Comparison of ENCODE assay signal across 33 cellular contexts in genomic region chr9:106668534-106668933, GRCh38.
"Had no signal": no experiment of that assay in that cellular context is flagged by ENCODE, and none has a peak within 500 bp of the region (broad histone marks: within the 10 kb centered on the region; RNA-seq: fewer than 3 reads in every experiment).

No MANE protein-coding gene starts in this region.

- H3K4me1 ChIP-seq: adrenal gland, body of pancreas, esophagus squamous epithelium, heart right ventricle had no signal

- H3K4me3 Mint-ChIP-seq: activated CD4-positive, alpha-beta memory T cell treated with anti-CD3 and anti-CD28 coated beads for 36 hours; activated CD8-positive, alpha-beta memory T cell treated with anti-CD3 and anti-CD28 coated beads, Interleukin-2, amount 10 ng/mL, durations not matched to agents 7 days and 5 days; activated CD8-positive, alpha-beta T cell treated with anti-CD3 and anti-CD28 coated beads, Interleukin-2, amount 10 ng/mL, durations not matched to agents 7 days and 5 days; activated naive CD4-positive, alpha-beta T cell treated with anti-CD3 and anti-CD28 coated beads for 36 hours; activated naive CD4-positive, alpha-beta T cell treated with anti-CD3 and anti-CD28 coated beads, Interleukin-2, amount 50 U/mL, for 24 hours; activated naive CD8-positive, alpha-beta T cell treated with anti-CD3 and anti-CD28 coated beads for 36 hours; activated naive CD8-positive, alpha-beta T cell treated with anti-CD3 and anti-CD28 coated beads, Interleukin-2, amount 50 U/mL, for 24 hours; activated T-helper 1 cell treated with anti-CD3 and anti-CD28 coated beads, Interleukin-12 subunit alpha, Interleukin-12 subunit beta, Interleukin-2, Interleukin-4 antibody, amounts not matched to agents 30 ng/mL and 10 ng/mL and 1 ng/mL, durations not matched to agents 14 hours and 24 hours and 36 hours; effector memory CD8-positive, alpha-beta T cell; T-helper 17 cell; T-helper 2 cell treated with Interferon-gamma antibody and Interleukin-4, amounts not matched to agents 5 μg/mL and 100 μg/mL, for 36 hours had no signal

- H3K36me3 ChIP-seq: adrenal gland, esophagus squamous epithelium, gastroesophageal sphincter, heart right ventricle had no signal

- H3K27me3 ChIP-seq: adrenal gland, body of pancreas, esophagus squamous epithelium, gastroesophageal sphincter, heart right ventricle had no signal

- H3K27me3 Mint-ChIP-seq: activated CD4-positive, alpha-beta memory T cell treated with anti-CD3 and anti-CD28 coated beads for 36 hours; activated CD8-positive, alpha-beta memory T cell treated with anti-CD3 and anti-CD28 coated beads, Interleukin-2, amount 10 ng/mL, durations not matched to agents 7 days and 5 days; activated naive CD4-positive, alpha-beta T cell treated with anti-CD3 and anti-CD28 coated beads, Interleukin-2, amount 50 U/mL, for 24 hours; activated naive CD8-positive, alpha-beta T cell treated with anti-CD3 and anti-CD28 coated beads, Interleukin-2, amount 50 U/mL, for 24 hours; effector memory CD8-positive, alpha-beta T cell; T-helper 17 cell had no signal

- H3K27ac Mint-ChIP-seq: activated CD4-positive, alpha-beta memory T cell treated with anti-CD3 and anti-CD28 coated beads for 36 hours; activated CD8-positive, alpha-beta memory T cell treated with anti-CD3 and anti-CD28 coated beads, Interleukin-2, amount 10 ng/mL, durations not matched to agents 7 days and 5 days; activated CD8-positive, alpha-beta T cell treated with anti-CD3 and anti-CD28 coated beads, Interleukin-2, amount 10 ng/mL, durations not matched to agents 7 days and 5 days; activated naive CD4-positive, alpha-beta T cell treated with anti-CD3 and anti-CD28 coated beads for 36 hours; activated naive CD4-positive, alpha-beta T cell treated with anti-CD3 and anti-CD28 coated beads, Interleukin-2, amount 50 U/mL, for 24 hours; activated naive CD8-positive, alpha-beta T cell treated with anti-CD3 and anti-CD28 coated beads for 36 hours; activated naive CD8-positive, alpha-beta T cell treated with anti-CD3 and anti-CD28 coated beads, Interleukin-2, amount 50 U/mL, for 24 hours; activated T-helper 1 cell treated with anti-CD3 and anti-CD28 coated beads, Interleukin-12 subunit alpha, Interleukin-12 subunit beta, Interleukin-2, Interleukin-4 antibody, amounts not matched to agents 30 ng/mL and 10 ng/mL and 1 ng/mL, durations not matched to agents 14 hours and 24 hours and 36 hours; activated T-helper 2 cell treated with anti-CD3 and anti-CD28 coated beads, Interferon-gamma antibody, Interleukin-2, Interleukin-4, amounts not matched to agents 10 μg/mL and 5 μg/mL and 100 μg/mL, durations not matched to agents 14 hours and 24 hours and 36 hours; effector memory CD8-positive, alpha-beta T cell; T-helper 17 cell; T-helper 2 cell treated with Interferon-gamma antibody and Interleukin-4, amounts not matched to agents 5 μg/mL and 100 μg/mL, for 36 hours had no signal

- H3K9me3 ChIP-seq: adrenal gland, body of pancreas, esophagus squamous epithelium, gastroesophageal sphincter, heart right ventricle had no signal

- H3K4me3 ChIP-seq: adrenal gland, body of pancreas, esophagus squamous epithelium, gastroesophageal sphincter, heart right ventricle had no signal

- H3K4me1 Mint-ChIP-seq: activated CD8-positive, alpha-beta memory T cell treated with anti-CD3 and anti-CD28 coated beads, Interleukin-2, amount 10 ng/mL, durations not matched to agents 7 days and 5 days; activated naive CD4-positive, alpha-beta T cell treated with anti-CD3 and anti-CD28 coated beads, Interleukin-2, amount 50 U/mL, for 24 hours; activated naive CD8-positive, alpha-beta T cell treated with anti-CD3 and anti-CD28 coated beads for 36 hours; activated naive CD8-positive, alpha-beta T cell treated with anti-CD3 and anti-CD28 coated beads, Interleukin-2, amount 50 U/mL, for 24 hours; T-helper 17 cell had no signal

- DNase-seq: activated CD4-positive, alpha-beta memory T cell treated with anti-CD3 and anti-CD28 coated beads for 36 hours; activated CD4-positive, alpha-beta T cell treated with anti-CD3 and anti-CD28 coated beads for 1 hour; activated CD4-positive, alpha-beta T cell treated with anti-CD3 and anti-CD28 coated beads for 48 hours; activated CD8-positive, alpha-beta memory T cell treated with anti-CD3 and anti-CD28 coated beads, Interleukin-2, amount 10 ng/mL, durations not matched to agents 7 days and 5 days; activated CD8-positive, alpha-beta memory T cell treated with anti-CD3 and anti-CD28 coated beads, Interleukin-2, amount 50 U/mL, for 4 hours; activated CD8-positive, alpha-beta T cell treated with anti-CD3 and anti-CD28 coated beads, Interleukin-2, amount 10 ng/mL, durations not matched to agents 7 days and 5 days; activated effector memory CD4-positive, alpha-beta T cell treated with anti-CD3 and anti-CD28 coated beads, Interleukin-2, amount 50 U/mL, for 16 hours; activated naive CD4-positive, alpha-beta T cell treated with anti-CD3 and anti-CD28 coated beads for 36 hours; activated naive CD8-positive, alpha-beta T cell treated with anti-CD3 and anti-CD28 coated beads for 36 hours; activated naive CD8-positive, alpha-beta T cell treated with anti-CD3 and anti-CD28 coated beads, Interleukin-2, amount 50 U/mL, for 24 hours; activated T-cell treated with anti-CD3 and anti-CD28 coated beads, Interleukin-2, amount 50 U/mL, for 1 hour; activated T-cell treated with anti-CD3 and anti-CD28 coated beads, Interleukin-2, amount 50 U/mL, for 48 hours; adrenal gland; amygdala; aorta; body of pancreas; caudate nucleus; cortex of kidney; dermis blood vessel endothelial cell; effector CD4-positive, alpha-beta T cell; effector memory CD8-positive, alpha-beta T cell; erythroblast; esophagus squamous epithelium; foreskin melanocyte; heart right ventricle; T-helper 1 cell; T-helper 17 cell; T1000 had no signal

- H3K9me3 Mint-ChIP-seq: activated naive CD4-positive, alpha-beta T cell treated with anti-CD3 and anti-CD28 coated beads, Interleukin-2, amount 50 U/mL, for 24 hours; activated naive CD8-positive, alpha-beta T cell treated with anti-CD3 and anti-CD28 coated beads for 36 hours; activated naive CD8-positive, alpha-beta T cell treated with anti-CD3 and anti-CD28 coated beads, Interleukin-2, amount 50 U/mL, for 24 hours; activated T-helper 2 cell treated with anti-CD3 and anti-CD28 coated beads, Interferon-gamma antibody, Interleukin-2, Interleukin-4, amounts not matched to agents 10 μg/mL and 5 μg/mL and 100 μg/mL, durations not matched to agents 14 hours and 24 hours and 36 hours; T-helper 2 cell treated with Interferon-gamma antibody and Interleukin-4, amounts not matched to agents 5 μg/mL and 100 μg/mL, for 36 hours had no signal

- H3K27ac ChIP-seq: adrenal gland, body of pancreas, esophagus squamous epithelium, gastroesophageal sphincter, heart right ventricle had no signal

- ATAC-seq: activated CD8-positive, alpha-beta memory T cell treated with anti-CD3 and anti-CD28 coated beads, Interleukin-2, amount 10 ng/mL, durations not matched to agents 7 days and 5 days; activated CD8-positive, alpha-beta T cell treated with anti-CD3 and anti-CD28 coated beads, Interleukin-2, amount 10 ng/mL, durations not matched to agents 7 days and 5 days; activated naive CD8-positive, alpha-beta T cell treated with anti-CD3 and anti-CD28 coated beads, Interleukin-2, amount 50 U/mL, for 24 hours; body of pancreas; effector memory CD8-positive, alpha-beta T cell; gastroesophageal sphincter; heart right ventricle; T-helper 17 cell had no signal

- H3K36me3 Mint-ChIP-seq: activated CD4-positive, alpha-beta memory T cell treated with anti-CD3 and anti-CD28 coated beads for 36 hours; activated CD8-positive, alpha-beta memory T cell treated with anti-CD3 and anti-CD28 coated beads, Interleukin-2, amount 10 ng/mL, durations not matched to agents 7 days and 5 days; activated naive CD4-positive, alpha-beta T cell treated with anti-CD3 and anti-CD28 coated beads, Interleukin-2, amount 50 U/mL, for 24 hours; activated naive CD8-positive, alpha-beta T cell treated with anti-CD3 and anti-CD28 coated beads for 36 hours had no signal
